Comparison of ENCODE assay signal across 8 cellular contexts in genomic region chr11:103091024-103091423, GRCh38. TPM values are rescaled to one million over a fixed set of nuclear protein-coding genes. Genes with fewer than 3 reads are reported as not detected.
DNase-seq lines count a peak whose midpoint lies in the region; ATAC-seq and TF ChIP-seq lines count a peak whose summit lies in the region.

No MANE protein-coding gene starts in this region.

- TF ChIP-seq POLR2A in HCT116 (IDR thresholded peaks at IDR 0.05; ENCODE audit: borderline replicate concordance, extremely low read depth, insufficient read depth, insufficient read length) (no peak), erythroblast (IDR thresholded peaks at IDR 0.05; ENCODE audit: low read length) (no peak)

- H3K4me1 ChIP-seq in HCT116 (ENCODE audit: control insufficient read depth in 1 of 2, insufficient read depth in 2 of 2, low read length in 2 of 2) (peaks cover 0 to 14% of the 10 kb centered on the region in 2 experiments; a peak in 2 of 4 replicates), SJCRH30 (peaks cover 6% of the 10 kb centered on the region; the same call in 1 of the 2 replicates), parathyroid adenoma (peaks cover 3% of the 10 kb centered on the region)

- RAD21 ChIA-PET in HCT116 (lab: Charles Lee; ENCODE audit: low non-redundant PET in 1 of 2, low total read pairs in 2 of 2, uncharacterized antibody in 2 of 2, unreplicated experiment in 2 of 2): no interaction called here

- H3K27me3 ChIP-seq in HCT116 (ENCODE audit: insufficient read depth, low read length): no peaks in the 10 kb centered on the region
- H3K27me3 ChIP-seq in SJCRH30: no peaks in the 10 kb centered on the region
- no peaks in the 10 kb centered on the region for H3K27me3 ChIP-seq in parathyroid adenoma (ENCODE audit: control insufficient read depth, insufficient read depth, low read length)

- H2AFZ ChIP-seq in HCT116 (ENCODE audit: low read depth, low read length, poor library complexity, severe bottlenecking) (no peak overlapping the region), parathyroid adenoma (no peak overlapping the region)

- H3K79me2 ChIP-seq in HCT116 (ENCODE audit: insufficient read depth, low read length) (peaks cover 60% of the 10 kb centered on the region), parathyroid adenoma (peaks cover 9% of the 10 kb centered on the region)

- no peaks in the 10 kb centered on the region for H3K9me3 ChIP-seq in HCT116 (ENCODE audit: control insufficient read depth in 1 of 2, insufficient read depth in 1 of 2, low read depth in 1 of 2, low read length in 2 of 2)
- no peaks in the 10 kb centered on the region for H3K9me3 ChIP-seq in SJCRH30 (replicated peaks)
- no peaks in the 10 kb centered on the region for H3K9me3 ChIP-seq in parathyroid adenoma (ENCODE audit: control insufficient read depth, low read length)

- TF ChIP-seq RAD21 in HCT116 (IDR thresholded peaks at IDR 0.05; ENCODE audit: low read depth): no peak

- ATAC-seq in HCT116: peak; percentile 26; the same call in 1 of the 2 replicates
- no peak for ATAC-seq in GM19397 (IDR thresholded peaks at IDR 0.05; ENCODE audit: unreplicated experiment)
- ATAC-seq in GM19463 (IDR thresholded peaks at IDR 0.05; ENCODE audit: unreplicated experiment): no peak

- CTCF ChIA-PET in HCT116 (lab: Charles Lee): interaction anchor here (1.4 kb wide), 1 partner anchor 14 kb away, joined by 4 read pairs; no protein-coding TSS in a partner anchor

- no TSS peak for BruUV-seq in HCT116 (replicated peaks; lab: Mats Ljungman, UMichigan)

- peak; percentile 68 for DNase-seq in COR-L47 (lab: John Stamatoyannopoulos, UW)
- no peak for DNase-seq in HCT116 (ENCODE audit: low read depth, low spot score)
- peak in 1 of 2 experiments; percentile 20 for DNase-seq in SJCRH30
- DNase-seq in erythroblast (lab: John Stamatoyannopoulos, UW): peak; percentile 55 to 57
- no peak for DNase-seq in activated effector memory CD4-positive, alpha-beta T cell treated with Interleukin-2 at 50 U/mL for 16 hours

- POLR2A ChIA-PET in HCT116 (lab: Charles Lee): interaction anchor here (1.6 kb wide), 2 partner anchors 18 to 22 kb away, joined by 4 to 7 read pairs; partner anchors contain the start of gene DYNC2H1

- H3K27ac ChIP-seq in HCT116 (ENCODE audit: low read depth, low read length): peak overlapping the region; percentile 81; the same call in 1 of the 2 replicates
- no peak overlapping the region for H3K27ac ChIP-seq in SJCRH30
- H3K27ac ChIP-seq in parathyroid adenoma: no peak overlapping the region

- H3K4me3 ChIP-seq in HCT116 (replicated peaks in 1 of 2; ENCODE audit: low read depth in 1 of 2, low read length in 2 of 2): peak overlapping the region; percentile 82 to 92
- H3K4me3 ChIP-seq in SJCRH30: peak overlapping the region; percentile 85
- peak overlapping the region; percentile 88 for H3K4me3 ChIP-seq in parathyroid adenoma (ENCODE audit: low read depth, low read length)

- no peak for TF ChIP-seq CTCF in HCT116 (IDR thresholded peaks at IDR 0.05 in 2 of 3, conservative IDR thresholded peaks at IDR 0.05 in 1 of 3; ENCODE audit: borderline replicate concordance in 1 of 3, insufficient read depth in 1 of 3, low read depth in 2 of 3, low read length in 2 of 3)
- no peak for TF ChIP-seq CTCF in parathyroid adenoma (IDR thresholded peaks at IDR 0.05)

- peak overlapping the region; percentile 91 for H3K4me2 ChIP-seq in HCT116 (ENCODE audit: low read length)
- H3K4me2 ChIP-seq in parathyroid adenoma (ENCODE audit: low read length): peak overlapping the region; percentile 58

- H3K9ac ChIP-seq in HCT116 (ENCODE audit: low read length) (peak overlapping the region; percentile 98), parathyroid adenoma (no peak overlapping the region)

- intact Hi-C loops in HCT116 (cut with micrococcal nuclease): no loop called here

- peaks cover 3 to 16% of the 10 kb centered on the region in 2 experiments; a peak in 2 of 4 replicates for H3K36me3 ChIP-seq in HCT116 (ENCODE audit: control insufficient read depth in 1 of 2, insufficient read depth in 2 of 2, low read length in 2 of 2)
- peaks cover 4% of the 10 kb centered on the region for H3K36me3 ChIP-seq in SJCRH30
- no peaks in the 10 kb centered on the region for H3K36me3 ChIP-seq in parathyroid adenoma (ENCODE audit: control insufficient read depth, insufficient read depth, low read length)

- peaks cover under 1% of the 10 kb centered on the region; the same call in 1 of the 2 replicates for H4K20me1 ChIP-seq in HCT116 (ENCODE audit: insufficient read depth)

- H3K9me2 ChIP-seq in HCT116 (ENCODE audit: insufficient read depth): no peaks in the 10 kb centered on the region

TF ChIP-seq in HCT116, 20 proteins besides CTCF, POLR2A, EP300 and RAD21:
- TF ChIP-seq ELF1 (IDR thresholded peaks at IDR 0.05; ENCODE audit: borderline replicate concordance, low read depth) (0 out of 2 replicates have a peak, but pooled peaks have one; percentile 12), SIN3A (IDR thresholded peaks at IDR 0.05; ENCODE audit: low read depth) (0 out of 2 replicates have a peak, but pooled peaks have one; percentile 17), POLR2AphosphoS5 (IDR thresholded peaks at IDR 0.05; ENCODE audit: low read depth, low read length) (no peak)

RNA-seq across cellular contexts. Expression of gene DCUN1D5, which starts 0.9 kb away (rescaled TPM):
- total RNA-seq in HCT116 (2021; ENCODE audit: unreplicated experiment): 60.1 TPM
- polyA plus RNA-seq in HCT116 (2012): 28.8 and 35.7 TPM in 2 replicates
- 51.7 and 52.7 TPM in 2 replicates for total RNA-seq in SJCRH30 (2014; rRNA removed; shearing (Covaris generic))

RNA-seq across cellular contexts. Expression of gene DYNC2H1, which starts 18.2 kb away (rescaled TPM):
- 1.5 TPM for total RNA-seq in HCT116 (2021; ENCODE audit: unreplicated experiment)
- polyA plus RNA-seq in HCT116 (2012): 0.66 and 0.85 TPM in 2 replicates
- 12.2 and 13.9 TPM in 2 replicates for total RNA-seq in SJCRH30 (2014; rRNA removed; shearing (Covaris generic))

Comparison
In these comparisons a context has a peak if more than half of its experiments do, and no peak if none do; other contexts are left out.
1. DNase-seq: peak in COR-L47 (single experiment) and erythroblast (2 of 2); none in HCT116 (single experiment) and activated effector memory CD4-positive, alpha-beta T cell treated with Interleukin-2 at 50 U/mL for 16 hours (single experiment).
2. Peak in every context shown above with its lines, with median percentiles within 50 percentile points of each other: H3K4me3 ChIP-seq.